ENCODE assay signal across 8 cellular contexts in the genomic region with DNA sequence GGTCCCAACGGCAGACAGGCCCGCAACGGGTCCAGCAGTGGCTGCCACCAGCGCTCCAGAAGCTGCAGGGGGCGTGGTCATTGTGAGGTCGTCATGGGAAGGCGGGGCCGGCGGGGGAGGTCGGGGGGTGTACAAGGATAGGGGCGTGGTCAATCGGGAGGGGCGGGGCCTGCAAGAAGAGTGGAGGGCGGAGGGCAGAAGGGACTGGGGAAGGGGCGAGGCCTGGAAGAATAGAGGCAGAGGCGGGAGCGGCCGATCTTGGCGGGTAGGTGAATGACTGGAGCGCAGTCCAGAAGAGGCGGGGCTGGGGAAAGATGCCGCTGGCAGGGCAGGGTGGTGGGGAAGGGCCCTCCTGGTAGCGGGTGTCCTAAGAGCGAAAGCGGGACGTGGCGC. TPM values are rescaled to one million over a fixed set of nuclear protein-coding genes. Genes with fewer than 3 reads are reported as not detected.
A peak's percentile ranks its signal among the peaks of the same experiment; 100 is the strongest.
DNase-seq lines count a peak whose midpoint lies in the region; ATAC-seq and TF ChIP-seq lines count a peak whose summit lies in the region.

No MANE protein-coding gene starts in this region.

- no peaks in the 10 kb centered on the region for H3K9me3 Mint-ChIP-seq in osteocyte (ENCODE audit: unreplicated experiment)

- peaks cover 9% of the 10 kb centered on the region for H3K36me3 Mint-ChIP-seq in osteocyte (ENCODE audit: unreplicated experiment)

- DNase-seq in AG04450 (ENCODE audit: low read depth, low spot score) (peak; percentile 53), HT-29 (ENCODE audit: low spot score) (peak; percentile 81), T-helper 1 cell (peak; percentile 75 to 93 (median 86)), adipocyte (ENCODE audit: low read depth) (peak; percentile 96), cardiac muscle cell (ENCODE audit: low read depth in 1 of 2, low spot score in 1 of 2) (peak; percentile 90 to 97), osteocyte (ENCODE audit: extremely low spot score, unreplicated experiment) (peak; percentile 94), suprapubic skin (ENCODE audit: low spot score in 2 of 2) (peak; percentile 99)

- 2% methylated on average over 24 of the region's 27 CpGs for WGBS in suprapubic skin

- TF ChIP-seq POLR2A in suprapubic skin (IDR thresholded peaks at IDR 0.05) = no peak

- H3K27me3 ChIP-seq in AG04450 (ENCODE audit: control insufficient read depth, insufficient read depth, low read length) = no peaks in the 10 kb centered on the region
- H3K27me3 ChIP-seq in adipocyte (replicated peaks; ENCODE audit: control insufficient read depth, insufficient read depth, low read length) = no peaks in the 10 kb centered on the region
- H3K27me3 ChIP-seq in cardiac muscle cell = no peaks in the 10 kb centered on the region
- no peaks in the 10 kb centered on the region for H3K27me3 ChIP-seq in suprapubic skin

- TF ChIP-seq EP300 in suprapubic skin (IDR thresholded peaks at IDR 0.05) = no peak

- TF ChIP-seq CTCF in AG04450 (IDR thresholded peaks at IDR 0.05; ENCODE audit: low read depth, low read length) = no peak
- no peak for TF ChIP-seq CTCF in cardiac muscle cell (IDR thresholded peaks at IDR 0.05; ENCODE audit: low read depth, low read length)
- TF ChIP-seq CTCF in osteocyte (IDR thresholded peaks at IDR 0.05) = no peak
- TF ChIP-seq CTCF in suprapubic skin (IDR thresholded peaks at IDR 0.05) = no peak

- H3K9me3 ChIP-seq in AG04450 (ENCODE audit: control insufficient read depth, insufficient read depth, low read length) (no peaks in the 10 kb centered on the region; the same call in 1 of the 2 replicates), adipocyte (ENCODE audit: control insufficient read depth, low read length) (no peaks in the 10 kb centered on the region), cardiac muscle cell (ENCODE audit: low read depth) (no peaks in the 10 kb centered on the region), suprapubic skin (no peaks in the 10 kb centered on the region)

- peaks cover 18% of the 10 kb centered on the region for H3K4me1 Mint-ChIP-seq in osteocyte (ENCODE audit: unreplicated experiment)

- CTCF ChIA-PET in AG04450 (lab: Charles Lee) = no interaction called here

- H3K4me1 ChIP-seq in adipocyte (ENCODE audit: control insufficient read depth, insufficient read depth, low read length) = peaks cover 13% of the 10 kb centered on the region
- H3K4me1 ChIP-seq in cardiac muscle cell (ENCODE audit: low read depth) = peaks cover 5% of the 10 kb centered on the region
- peaks cover 33% of the 10 kb centered on the region for H3K4me1 ChIP-seq in suprapubic skin

- H3K27me3 Mint-ChIP-seq in osteocyte (ENCODE audit: unreplicated experiment) = no peaks in the 10 kb centered on the region

- POLR2A ChIA-PET in AG04450 (lab: Yijun Ruan, JAX) = interaction anchor here (1.0 kb wide), 1 partner anchor 118 kb away, joined by 4 read pairs; a partner anchor contains a TSS

- H3K4me3 ChIP-seq in AG04450 (ENCODE audit: low read depth, low read length) (peak overlapping the region; percentile 77), adipocyte (ENCODE audit: low read length) (peak overlapping the region; percentile 80), cardiac muscle cell (peak overlapping the region; percentile 32), suprapubic skin (peak overlapping the region; percentile 79)

- ATAC-seq in GM18909 (IDR thresholded peaks at IDR 0.05; ENCODE audit: poor library complexity, unreplicated experiment) = no peak

- no peak overlapping the region for H3K27ac ChIP-seq in AG04450 (ENCODE audit: low read depth, low read length)
- peak overlapping the region; percentile 7 for H3K27ac ChIP-seq in cardiac muscle cell
- H3K27ac ChIP-seq in suprapubic skin = peak overlapping the region; percentile 70

- H3K9ac ChIP-seq in adipocyte (ENCODE audit: low read length) = peak overlapping the region; percentile 77

- H3K36me3 ChIP-seq in adipocyte (ENCODE audit: control insufficient read depth, insufficient read depth, low read length, severe bottlenecking) (peaks cover 32% of the 10 kb centered on the region), cardiac muscle cell (peaks cover 3% of the 10 kb centered on the region), suprapubic skin (peaks cover 23% of the 10 kb centered on the region)

- peak overlapping the region; percentile 69 for H3K27ac Mint-ChIP-seq in osteocyte (ENCODE audit: unreplicated experiment)

- peak overlapping the region; percentile 82 for H3K4me3 Mint-ChIP-seq in osteocyte (ENCODE audit: unreplicated experiment)

RNA-seq across cellular contexts. Expression of a gene that starts 4.3 kb away (rescaled TPM):
- polyA plus RNA-seq in AG04450 (2011; rRNA removed) (6.9 and 9.0 TPM in 2 replicates), cardiac muscle cell (35.6 and 39.0 TPM in 2 replicates)
- polyA minus RNA-seq in AG04450 (2011; rRNA and poly(A)+ RNA removed) = 4.1 and 8.0 TPM in 2 replicates
- 2.0 and 3.1 TPM in 2 replicates for total RNA-seq in HT-29 (2014; rRNA removed; shearing (Covaris generic))
- total RNA-seq in cardiac muscle cell (37.8 and 60.8 TPM in 2 replicates), osteocyte (19.9 and 24.4 TPM in 2 replicates), suprapubic skin (10 to 100 TPM in 3 of 4 donors, 1 to 10 TPM in 1; 9.4 to 24.2 (median 14.4) TPM)

RNA-seq across cellular contexts. Expression of a gene that starts 9.3 kb away (rescaled TPM):
- polyA plus RNA-seq in AG04450 (2011; rRNA removed) = 12.6 and 20.3 TPM in 2 replicates
- 25.4 and 33.2 TPM in 2 replicates for polyA minus RNA-seq in AG04450 (2011; rRNA and poly(A)+ RNA removed)
- total RNA-seq in HT-29 (2014; rRNA removed; shearing (Covaris generic)) = 88.3 and 91.9 TPM in 2 replicates
- total RNA-seq in cardiac muscle cell = 68.7 and 83.7 TPM in 2 replicates
- 69.9 and 73.2 TPM in 2 replicates for polyA plus RNA-seq in cardiac muscle cell
- total RNA-seq in osteocyte = 56.1 and 58.1 TPM in 2 replicates
- 10 to 100 TPM; 32.2 to 60.3 (median 40.8) TPM for total RNA-seq in suprapubic skin

RNA-seq across cellular contexts. Expression of a gene that starts 42.0 kb away (rescaled TPM):
- 59.1 and 82.2 TPM in 2 replicates for polyA plus RNA-seq in AG04450 (2011; rRNA removed)
- 96.8 and 122 TPM in 2 replicates for polyA minus RNA-seq in AG04450 (2011; rRNA and poly(A)+ RNA removed)
- 122 and 131 TPM in 2 replicates for total RNA-seq in HT-29 (2014; rRNA removed; shearing (Covaris generic))
- total RNA-seq in cardiac muscle cell = 152 and 153 TPM in 2 replicates
- 64.2 and 78.0 TPM in 2 replicates for polyA plus RNA-seq in cardiac muscle cell
- 130 and 133 TPM in 2 replicates for total RNA-seq in osteocyte
- total RNA-seq in suprapubic skin = 100 to 1,000 TPM in 1 of 4 donors, 10 to 100 TPM in 3; 78.1 to 101 (median 93.4) TPM

RNA-seq across cellular contexts. Expression of a gene that starts 42.2 kb away (rescaled TPM):
- polyA plus RNA-seq in AG04450 (2011; rRNA removed) (37.6 and 58.5 TPM in 2 replicates), cardiac muscle cell (445 and 583 TPM in 2 replicates)
- polyA minus RNA-seq in AG04450 (2011; rRNA and poly(A)+ RNA removed) = 69.9 and 97.7 TPM in 2 replicates
- 188 and 218 TPM in 2 replicates for total RNA-seq in HT-29 (2014; rRNA removed; shearing (Covaris generic))
- total RNA-seq in cardiac muscle cell (290 and 380 TPM in 2 replicates), osteocyte (266 and 295 TPM in 2 replicates), suprapubic skin (100 to 1,000 TPM in 1 of 4 donors, 10 to 100 TPM in 3; 82.2 to 147 (median 91.2) TPM)

RNA-seq across cellular contexts. Expression of a gene that starts 45.7 kb away (rescaled TPM):
- polyA plus RNA-seq in AG04450 (2011; rRNA removed) (not detected in 2 replicates), cardiac muscle cell (not detected in 2 replicates)
- polyA minus RNA-seq in AG04450 (2011; rRNA and poly(A)+ RNA removed) = 0.09 TPM in 1 of 2 replicates, not detected in the other
- total RNA-seq in HT-29 (2014; rRNA removed; shearing (Covaris generic)) = not detected in 2 replicates
- total RNA-seq in cardiac muscle cell (0.09 TPM in 1 of 2 replicates, not detected in the other), osteocyte (not detected in 2 replicates), suprapubic skin (1 to 10 TPM in 2 of 4 donors, not detected in 2; 1.7 to 2.5 TPM)
